In genomic region chr20:2626853-2627541, GRCh38 we compare ENCODE assay signal across 14 cellular contexts. TPM values are rescaled to one million over a fixed set of nuclear protein-coding genes. Genes with fewer than 3 reads are reported as not detected.
A peak's percentile ranks its signal among the peaks of the same experiment; 100 is the strongest.
DNase-seq lines count a peak whose midpoint lies in the region; ATAC-seq and TF ChIP-seq lines count a peak whose summit lies in the region.
"Had no signal": no experiment of that assay in that cellular context is flagged by ENCODE, and none has a peak within 500 bp of the region (broad histone marks: within the 10 kb centered on the region; RNA-seq: fewer than 3 reads in every experiment).

No MANE protein-coding gene starts in this region.

- CTCF ChIA-PET in activated CD4-positive, alpha-beta memory T cell treated with anti-CD3 and anti-CD28 coated beads for 36 hours (lab: Charles Lee), result no interaction called here

- intact Hi-C loops in activated CD4-positive, alpha-beta memory T cell treated with anti-CD3 and anti-CD28 coated beads for 36 hours (cut with micrococcal nuclease), result no loop called here

- H3K9me3 Mint-ChIP-seq in activated CD4-positive, alpha-beta memory T cell treated with anti-CD3 and anti-CD28 coated beads for 36 hours, result peaks cover 15% of the 10 kb centered on the region

- H3K36me3 ChIP-seq in adipocyte (ENCODE audit: control insufficient read depth, insufficient read depth, low read length, severe bottlenecking), result no peaks in the 10 kb centered on the region

- no peak overlapping the region for H3K4me3 ChIP-seq in AG09309 (ENCODE audit: control insufficient read depth, low read depth, low read length)
- no peak overlapping the region for H3K4me3 ChIP-seq in adipocyte (ENCODE audit: low read length)
- H3K4me3 ChIP-seq: GM12878 had no signal

- H3K27me3 ChIP-seq in adipocyte (replicated peaks; ENCODE audit: control insufficient read depth, insufficient read depth, low read length), result no peaks in the 10 kb centered on the region

- no peak overlapping the region for H3K4me3 Mint-ChIP-seq in activated CD4-positive, alpha-beta memory T cell treated with anti-CD3 and anti-CD28 coated beads for 36 hours
- H3K4me3 Mint-ChIP-seq: activated CD8-positive, alpha-beta T cell treated with anti-CD3 and anti-CD28 coated beads for 36 hours; activated naive CD8-positive, alpha-beta T cell treated with anti-CD3 and anti-CD28 coated beads, Interleukin-2, amount 10 ng/mL, durations not matched to agents 7 days and 5 days; endodermal cell had no signal

- H3K9ac ChIP-seq in adipocyte (ENCODE audit: low read length), result peak overlapping the region; percentile 17

- H3K27ac Mint-ChIP-seq in activated CD4-positive, alpha-beta memory T cell treated with anti-CD3 and anti-CD28 coated beads for 36 hours, result no peak overlapping the region
- H3K27ac Mint-ChIP-seq: activated CD8-positive, alpha-beta T cell treated with anti-CD3 and anti-CD28 coated beads for 36 hours; activated naive CD8-positive, alpha-beta T cell treated with anti-CD3 and anti-CD28 coated beads, Interleukin-2, amount 10 ng/mL, durations not matched to agents 7 days and 5 days; endodermal cell; progenitor cell of endocrine pancreas had no signal

- no peaks in the 10 kb centered on the region for H3K4me1 Mint-ChIP-seq in activated CD4-positive, alpha-beta memory T cell treated with anti-CD3 and anti-CD28 coated beads for 36 hours (ENCODE audit: low read depth)
- H3K4me1 Mint-ChIP-seq: activated naive CD8-positive, alpha-beta T cell treated with anti-CD3 and anti-CD28 coated beads, Interleukin-2, amount 10 ng/mL, durations not matched to agents 7 days and 5 days; endodermal cell had no signal

- POLR2A ChIA-PET in activated CD4-positive, alpha-beta memory T cell treated with anti-CD3 and anti-CD28 coated beads for 36 hours (lab: Charles Lee), result no interaction called here

- H3K36me3 Mint-ChIP-seq in activated CD4-positive, alpha-beta memory T cell treated with anti-CD3 and anti-CD28 coated beads for 36 hours, result peaks cover 3% of the 10 kb centered on the region
- H3K36me3 Mint-ChIP-seq: activated naive CD8-positive, alpha-beta T cell treated with anti-CD3 and anti-CD28 coated beads, Interleukin-2, amount 10 ng/mL, durations not matched to agents 7 days and 5 days had no signal

- H3K4me1 ChIP-seq in adipocyte (ENCODE audit: control insufficient read depth, insufficient read depth, low read length), result peaks cover 33% of the 10 kb centered on the region

- no peak for TF ChIP-seq CTCF in AG09309 (IDR thresholded peaks at IDR 0.05; ENCODE audit: control insufficient read depth, insufficient read depth, low read depth, low read length, missing control alignments)

- no peak for ATAC-seq in GM21515 (IDR thresholded peaks at IDR 0.05; ENCODE audit: unreplicated experiment)
- ATAC-seq: activated CD8-positive, alpha-beta T cell treated with anti-CD3 and anti-CD28 coated beads for 36 hours; GM12878 had no signal

- DNase-seq in AG09309 (ENCODE audit: low read depth) (peak; percentile 33), HS-5 (ENCODE audit: low read depth) (peak; percentile 47), adipocyte (ENCODE audit: low read depth) (peak; percentile 93), iris pigment epithelial cell (ENCODE audit: low read depth) (peak; percentile 95), T-helper 1 cell (no peak)
- no peak for DNase-seq in activated CD8-positive, alpha-beta memory T cell treated with anti-CD3 and anti-CD28 coated beads, Interleukin-2, amount 50 U/mL, for 48 hours
- DNase-seq in activated CD4-positive, alpha-beta memory T cell treated with anti-CD3 and anti-CD28 coated beads for 36 hours, result no peak
- DNase-seq: activated CD8-positive, alpha-beta T cell treated with anti-CD3 and anti-CD28 coated beads for 36 hours; activated naive CD8-positive, alpha-beta T cell treated with anti-CD3 and anti-CD28 coated beads, Interleukin-2, amount 10 ng/mL, durations not matched to agents 7 days and 5 days; endodermal cell; NCI-H2171 treated with DMSO at 0.1 percent for 48 hours had no signal

- peaks cover 12% of the 10 kb centered on the region for H3K27me3 Mint-ChIP-seq in activated CD4-positive, alpha-beta memory T cell treated with anti-CD3 and anti-CD28 coated beads for 36 hours

- peaks cover 15% of the 10 kb centered on the region for H3K9me3 ChIP-seq in adipocyte (ENCODE audit: control insufficient read depth, low read length)

RNA-seq across cellular contexts. Expression of gene NOP56, which starts 25.4 kb away (rescaled TPM):
- 100 to 1,000 TPM; 402 to 408 TPM for total RNA-seq in activated CD4-positive, alpha-beta memory T cell treated with anti-CD3 and anti-CD28 coated beads for 36 hours

RNA-seq across cellular contexts. Expression of gene IDH3B, which starts 37.0 kb away (rescaled TPM):
- 10 to 100 TPM; 95.6 to 99.1 TPM for total RNA-seq in activated CD4-positive, alpha-beta memory T cell treated with anti-CD3 and anti-CD28 coated beads for 36 hours

Comparison
In these comparisons a context has a peak if more than half of its experiments do, and no peak if none do; other contexts are left out.
1. DNase-seq: peak in AG09309 (single experiment), HS-5 (single experiment), adipocyte (single experiment) and iris pigment epithelial cell (single experiment); none in activated CD8-positive, alpha-beta memory T cell treated with anti-CD3 and anti-CD28 coated beads, Interleukin-2, amount 50 U/mL, for 48 hours (single experiment), activated CD4-positive, alpha-beta memory T cell treated with anti-CD3 and anti-CD28 coated beads for 36 hours (single experiment) and T-helper 1 cell (0 of 5).